Comparison of ENCODE assay signal across 26 cellular contexts in the genomic region with DNA sequence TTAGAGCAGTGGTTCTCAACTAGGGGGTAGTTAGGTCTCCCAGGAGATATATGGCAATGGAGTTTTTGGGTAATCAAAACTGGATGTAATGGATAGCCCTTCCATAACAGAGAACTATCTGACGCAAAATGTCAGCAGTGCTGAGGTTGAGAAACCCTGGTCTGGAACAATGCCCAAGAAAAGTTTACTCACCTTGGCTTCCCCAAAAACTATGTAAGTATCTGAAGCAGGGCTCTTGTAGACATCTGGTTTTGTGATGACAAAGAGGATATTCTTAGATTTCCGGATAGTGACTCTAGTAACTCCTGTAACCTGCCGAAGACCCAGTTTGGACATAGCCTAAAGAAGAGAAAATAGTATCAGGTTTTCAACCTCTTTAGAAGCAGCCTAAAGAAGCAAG. TPM values are rescaled to one million over a fixed set of nuclear protein-coding genes. Genes with fewer than 3 reads are reported as not detected.
"Had no signal": no experiment of that assay in that cellular context is flagged by ENCODE, and none has a peak within 500 bp of the region (broad histone marks: within the 10 kb centered on the region; RNA-seq: fewer than 3 reads in every experiment).

No MANE protein-coding gene starts in this region.

- FAIRE-seq: frontal cortex had no signal

- H3K27ac Mint-ChIP-seq: activated naive CD4-positive, alpha-beta T cell treated with anti-CD3 and anti-CD28 coated beads, Interleukin-2, amount 50 U/mL, for 24 hours; activated T-helper 2 cell treated with anti-CD3 and anti-CD28 coated beads, Interferon-gamma antibody, Interleukin-2, Interleukin-4, amounts not matched to agents 10 μg/mL and 5 μg/mL and 100 μg/mL, durations not matched to agents 14 hours and 24 hours and 36 hours; natural killer cell; neural progenitor cell; T-helper 17 cell had no signal

- H3K27me3 ChIP-seq: esophagus muscularis mucosa, neural progenitor cell, transverse colon, uterus had no signal

- H3K4me1 ChIP-seq: neural progenitor cell had no signal

- H3K36me3 ChIP-seq: uterus had no signal

- DNase-seq: activated CD4-positive, alpha-beta T cell treated with anti-CD3 and anti-CD28 coated beads for 48 hours; activated CD4-positive, alpha-beta T cell treated with anti-CD3 and anti-CD28 coated beads, Interleukin-2, amount 50 U/mL, for 48 hours; activated CD8-positive, alpha-beta memory T cell treated with anti-CD3 and anti-CD28 coated beads, Interleukin-2, amount 50 U/mL, for 4 hours; activated T-cell treated with anti-CD3 and anti-CD28 coated beads, Interleukin-2, amount 50 U/mL, for 4 hours; anterior cingulate cortex; caudate nucleus; cortex of kidney; glutamatergic neuron; islet precursor cell; left ventricle myocardium inferior; mesendoderm; natural killer cell; right cardiac atrium; stimulated activated naive CD4-positive, alpha-beta T cell; T-helper 17 cell; T1000; transverse colon; uterus; WERI-Rb-1 had no signal

- H3K4me3 ChIP-seq: esophagus muscularis mucosa, left ventricle myocardium inferior, lung, neural progenitor cell, transverse colon, uterus had no signal

- H3K4me3 Mint-ChIP-seq: activated naive CD4-positive, alpha-beta T cell treated with anti-CD3 and anti-CD28 coated beads, Interleukin-2, amount 50 U/mL, for 24 hours; activated T-cell treated with anti-CD3 and anti-CD28 coated beads, Interleukin-2, amount 50 U/mL, for 4 hours; natural killer cell; neural progenitor cell; T-helper 17 cell had no signal

- H3K9me3 ChIP-seq: esophagus muscularis mucosa, left ventricle myocardium inferior, transverse colon, uterus had no signal

- H3K27ac ChIP-seq: esophagus muscularis mucosa, left ventricle myocardium inferior, neural progenitor cell, transverse colon, uterus, WERI-Rb-1 had no signal

- H3K27me3 Mint-ChIP-seq: activated naive CD4-positive, alpha-beta T cell treated with anti-CD3 and anti-CD28 coated beads, Interleukin-2, amount 50 U/mL, for 24 hours; T-helper 17 cell had no signal

- H3K9me3 Mint-ChIP-seq: activated naive CD4-positive, alpha-beta T cell treated with anti-CD3 and anti-CD28 coated beads, Interleukin-2, amount 50 U/mL, for 24 hours; activated T-cell treated with anti-CD3 and anti-CD28 coated beads, Interleukin-2, amount 50 U/mL, for 4 hours; activated T-helper 2 cell treated with anti-CD3 and anti-CD28 coated beads, Interferon-gamma antibody, Interleukin-2, Interleukin-4, amounts not matched to agents 10 μg/mL and 5 μg/mL and 100 μg/mL, durations not matched to agents 14 hours and 24 hours and 36 hours; natural killer cell; neural progenitor cell had no signal

RNA-seq across cellular contexts. Expression of gene HSD17B6, which starts 49.8 kb away (rescaled TPM):
- total RNA-seq: left ventricle myocardium inferior, mononuclear cell had no signal
